Comparison of ENCODE assay signal across 1 cellular context in the genomic region with DNA sequence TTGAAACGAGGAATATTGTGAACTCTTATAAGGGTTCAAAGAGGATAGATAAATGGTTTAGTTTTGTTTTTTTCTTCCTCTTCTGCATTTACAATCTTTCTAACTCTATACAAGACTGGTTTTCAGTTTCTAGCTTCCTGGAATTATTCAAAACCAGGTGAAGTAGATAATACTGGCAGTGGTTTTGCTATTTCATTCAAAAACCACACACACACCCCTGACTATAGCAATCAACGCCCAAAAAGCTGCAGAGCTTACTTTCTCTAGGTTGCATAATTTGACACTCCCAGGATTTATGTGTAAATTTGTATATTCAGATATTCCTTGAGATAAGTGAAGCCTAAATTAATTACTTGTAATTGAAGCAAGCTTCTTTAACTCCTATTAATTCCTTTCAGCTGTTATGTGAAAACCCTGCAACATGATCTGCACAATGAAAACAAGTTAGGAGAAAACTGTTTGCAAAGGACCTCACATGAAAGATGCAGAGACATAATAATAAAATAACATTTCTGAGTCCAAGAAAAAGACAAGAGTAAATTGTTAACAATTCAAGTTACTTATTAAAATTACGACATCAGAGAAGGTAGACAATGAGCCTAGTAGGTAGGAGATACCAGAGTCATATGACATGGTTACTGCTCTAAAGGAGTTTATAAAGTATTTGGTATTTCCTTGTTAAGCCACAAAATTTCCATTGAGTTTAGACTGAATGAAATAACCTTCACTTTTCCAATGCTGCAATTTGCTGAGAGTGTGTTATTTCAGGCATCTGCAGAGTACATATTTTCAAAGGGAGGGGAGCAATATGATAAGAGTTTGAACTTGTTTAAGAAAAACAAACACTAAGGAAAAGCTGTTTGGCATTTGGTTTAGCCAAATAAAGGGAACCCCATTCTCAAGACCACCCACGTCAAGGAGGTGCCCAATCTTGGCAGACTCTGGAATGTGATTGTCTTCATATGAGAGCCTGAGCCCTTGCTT.
A peak's percentile ranks its signal among the peaks of the same experiment; 100 is the strongest.
TF ChIP-seq lines count a peak whose summit lies in the region.

No MANE protein-coding gene starts in this region.

TF ChIP-seq in HepG2, 621 proteins besides CTCF, POLR2A, EP300 and RAD21 (continued from another document and continues in another):
- TF ChIP-seq ZBTB10 (CRISPR knock-in tag; IDR thresholded peaks at IDR 0.05; ENCODE audit: borderline replicate concordance) (peak; percentile 63; the same call in 1 of the 2 replicates), MED8 (CRISPR knock-in tag; IDR thresholded peaks at IDR 0.05; ENCODE audit: insufficient replicate concordance) (no peak), ZNF710 (CRISPR knock-in tag; IDR thresholded peaks at IDR 0.05; ENCODE audit: borderline replicate concordance) (no peak), YY1 (IDR thresholded peaks at IDR 0.05; ENCODE audit: insufficient read depth, insufficient replicate concordance, low read depth, low read length) (no peak), ISL2 (CRISPR knock-in tag; IDR thresholded peaks at IDR 0.05) (peak; percentile 89), ZFP36 (IDR thresholded peaks at IDR 0.05; ENCODE audit: borderline replicate concordance, low read depth, low read length, partially characterized antibody) (no peak), ZNF230 (CRISPR knock-in tag; IDR thresholded peaks at IDR 0.05) (no peak), ZFP37 (CRISPR knock-in tag; IDR thresholded peaks at IDR 0.05; ENCODE audit: borderline replicate concordance) (no peak), KLF11 (CRISPR knock-in tag; IDR thresholded peaks at IDR 0.05) (no peak), SPEN (CRISPR knock-in tag; IDR thresholded peaks at IDR 0.05; ENCODE audit: low read depth) (no peak), ZNF101 (CRISPR knock-in tag; IDR thresholded peaks at IDR 0.05; ENCODE audit: borderline replicate concordance, low read depth) (no peak), NFYC (CRISPR knock-in tag; IDR thresholded peaks at IDR 0.05) (no peak), ZNF678 (CRISPR knock-in tag; IDR thresholded peaks at IDR 0.05) (no peak), REXO4 (CRISPR knock-in tag; IDR thresholded peaks at IDR 0.05; ENCODE audit: borderline replicate concordance) (no peak), POLR2G (IDR thresholded peaks at IDR 0.05; ENCODE audit: low read depth, low read length) (no peak), ZNF687 (CRISPR knock-in tag; IDR thresholded peaks at IDR 0.05) (no peak), PTBP1 (IDR thresholded peaks at IDR 0.05; ENCODE audit: low read depth, low read length, poor library complexity, severe bottlenecking) (no peak), HIC2 (CRISPR knock-in tag; IDR thresholded peaks at IDR 0.05; ENCODE audit: low read depth) (no peak), SALL1 (CRISPR knock-in tag; IDR thresholded peaks at IDR 0.05) (peak; percentile 63; the same call in 1 of the 2 replicates), SSRP1 (CRISPR knock-in tag; IDR thresholded peaks at IDR 0.05) (0 out of 2 replicates have a peak, but pooled peaks have one; percentile 27), XBP1 (CRISPR knock-in tag; IDR thresholded peaks at IDR 0.05) (no peak), ZNF761 (CRISPR knock-in tag; conservative IDR thresholded peaks at IDR 0.05) (no peak), HOXA5 (CRISPR knock-in tag; IDR thresholded peaks at IDR 0.05) (no peak), ZNF546 (CRISPR knock-in tag; conservative IDR thresholded peaks at IDR 0.05) (no peak), HMGA1 (CRISPR knock-in tag; conservative IDR thresholded peaks at IDR 0.05) (no peak), TFDP2 (CRISPR knock-in tag; IDR thresholded peaks at IDR 0.05) (no peak), ZMYM2 (CRISPR knock-in tag; IDR thresholded peaks at IDR 0.05) (no peak), GMEB1 (CRISPR knock-in tag; IDR thresholded peaks at IDR 0.05; ENCODE audit: borderline replicate concordance) (no peak), FOXO4 (CRISPR knock-in tag; conservative IDR thresholded peaks at IDR 0.05) (no peak), FOXP1 (IDR thresholded peaks at IDR 0.05) (no peak), FOXP1 (CRISPR knock-in tag; IDR thresholded peaks at IDR 0.05) (peak; percentile 67; the same call in 1 of the 2 replicates)
- TF ChIP-seq, protein P1, sequence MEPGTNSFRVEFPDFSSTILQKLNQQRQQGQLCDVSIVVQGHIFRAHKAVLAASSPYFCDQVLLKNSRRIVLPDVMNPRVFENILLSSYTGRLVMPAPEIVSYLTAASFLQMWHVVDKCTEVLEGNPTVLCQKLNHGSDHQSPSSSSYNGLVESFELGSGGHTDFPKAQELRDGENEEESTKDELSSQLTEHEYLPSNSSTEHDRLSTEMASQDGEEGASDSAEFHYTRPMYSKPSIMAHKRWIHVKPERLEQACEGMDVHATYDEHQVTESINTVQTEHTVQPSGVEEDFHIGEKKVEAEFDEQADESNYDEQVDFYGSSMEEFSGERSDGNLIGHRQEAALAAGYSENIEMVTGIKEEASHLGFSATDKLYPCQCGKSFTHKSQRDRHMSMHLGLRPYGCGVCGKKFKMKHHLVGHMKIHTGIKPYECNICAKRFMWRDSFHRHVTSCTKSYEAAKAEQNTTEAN (CRISPR knock-in tag; conservative IDR thresholded peaks at IDR 0.05), result no peak
- TF ChIP-seq, protein P2, sequence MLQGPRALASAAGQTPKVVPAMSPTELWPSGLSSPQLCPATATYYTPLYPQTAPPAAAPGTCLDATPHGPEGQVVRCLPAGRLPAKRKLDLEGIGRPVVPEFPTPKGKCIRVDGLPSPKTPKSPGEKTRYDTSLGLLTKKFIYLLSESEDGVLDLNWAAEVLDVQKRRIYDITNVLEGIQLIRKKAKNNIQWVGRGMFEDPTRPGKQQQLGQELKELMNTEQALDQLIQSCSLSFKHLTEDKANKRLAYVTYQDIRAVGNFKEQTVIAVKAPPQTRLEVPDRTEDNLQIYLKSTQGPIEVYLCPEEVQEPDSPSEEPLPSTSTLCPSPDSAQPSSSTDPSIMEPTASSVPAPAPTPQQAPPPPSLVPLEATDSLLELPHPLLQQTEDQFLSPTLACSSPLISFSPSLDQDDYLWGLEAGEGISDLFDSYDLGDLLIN (CRISPR knock-in tag; IDR thresholded peaks at IDR 0.05; ENCODE audit: borderline replicate concordance), result no peak
